2 cellular contexts compared by ENCODE assay signal in genomic region chr10:133060466-133060865, GRCh38.
TF ChIP-seq lines count a peak whose summit lies in the region.

No MANE protein-coding gene starts in this region.

TF ChIP-seq in HepG2, 621 proteins besides CTCF, POLR2A, EP300 and RAD21 (continued from another document):
- no peak for TF ChIP-seq ZBTB39 (CRISPR knock-in tag; IDR thresholded peaks at IDR 0.05)
- no peak for TF ChIP-seq ZFY (CRISPR knock-in tag; IDR thresholded peaks at IDR 0.05)
- no peak for TF ChIP-seq KAT8 (CRISPR knock-in tag; IDR thresholded peaks at IDR 0.05)
- no peak for TF ChIP-seq SNAPC4 (CRISPR knock-in tag; IDR thresholded peaks at IDR 0.05)
- TF ChIP-seq POGK (CRISPR knock-in tag; conservative IDR thresholded peaks at IDR 0.05): no peak
- no peak for TF ChIP-seq ZNF207 (IDR thresholded peaks at IDR 0.05; ENCODE audit: borderline replicate concordance)
- TF ChIP-seq ZNF337 (CRISPR knock-in tag; IDR thresholded peaks at IDR 0.05; ENCODE audit: borderline replicate concordance, low read depth): no peak
- no peak for TF ChIP-seq MEIS1 (CRISPR knock-in tag; IDR thresholded peaks at IDR 0.05; ENCODE audit: borderline replicate concordance)
- no peak for TF ChIP-seq SCMH1 (CRISPR knock-in tag; IDR thresholded peaks at IDR 0.05; ENCODE audit: borderline replicate concordance)
- no peak for TF ChIP-seq NFYB (CRISPR knock-in tag; IDR thresholded peaks at IDR 0.05)
- no peak for TF ChIP-seq TP53 (CRISPR knock-in tag; conservative IDR thresholded peaks at IDR 0.05)
- no peak for TF ChIP-seq BCL3 (CRISPR knock-in tag; IDR thresholded peaks at IDR 0.05)

TF ChIP-seq in SK-N-SH, 30 proteins besides CTCF, POLR2A, EP300 and RAD21 (continued from another document):
- TF ChIP-seq REST (IDR thresholded peaks at IDR 0.05; ENCODE audit: low read depth, low read length) (no peak), RFX5 (IDR thresholded peaks at IDR 0.05; ENCODE audit: low read length) (no peak), PBX3 (IDR thresholded peaks at IDR 0.05) (no peak), TAF1 (IDR thresholded peaks at IDR 0.05; ENCODE audit: borderline replicate concordance, low read depth, low read length) (no peak), FOXJ3 (CRISPR knock-in tag; IDR thresholded peaks at IDR 0.05) (no peak), MEF2A (IDR thresholded peaks at IDR 0.05; ENCODE audit: borderline replicate concordance, low read depth) (no peak), FOXM1 (IDR thresholded peaks at IDR 0.05; ENCODE audit: low read depth) (no peak), USF1 (IDR thresholded peaks at IDR 0.05; ENCODE audit: borderline replicate concordance, low read depth) (no peak), TEAD4 (IDR thresholded peaks at IDR 0.05; ENCODE audit: borderline replicate concordance, insufficient read depth) (no peak), SIN3A (IDR thresholded peaks at IDR 0.05; ENCODE audit: borderline replicate concordance, low read depth, low read length) (no peak), RCOR1 (IDR thresholded peaks at IDR 0.05; ENCODE audit: low read length) (no peak), GATA2 (CRISPR knock-in tag; IDR thresholded peaks at IDR 0.05) (no peak)
